8 cellular contexts compared by ENCODE assay signal in genomic region chr17:58112970-58113631, GRCh38. TPM values are rescaled to one million over a fixed set of nuclear protein-coding genes. Genes with fewer than 3 reads are reported as not detected.
DNase-seq lines count a peak whose midpoint lies in the region; ATAC-seq and TF ChIP-seq lines count a peak whose summit lies in the region.

No MANE protein-coding gene starts in this region.

- POLR2A ChIA-PET in T-cell (lab: Charles Lee): no interaction called here

- H3K27ac Mint-ChIP-seq in T-cell: no peak overlapping the region

- no peak for TF ChIP-seq POLR2A in adrenal gland (IDR thresholded peaks at IDR 0.05)

- no peak overlapping the region for H3K4me3 Mint-ChIP-seq in T-cell

- H3K4me1 ChIP-seq in adrenal gland (replicated peaks in 1 of 2): no peaks in the 10 kb centered on the region
- no peaks in the 10 kb centered on the region for H3K4me1 ChIP-seq in left ventricle myocardium inferior

- CTCF ChIA-PET in T-cell (lab: Charles Lee): interaction anchor here (0.5 to 1.0 kb wide), 5 partner anchors 114 to 1631 kb away, joined by 3 to 4 read pairs (median 3); no protein-coding TSS in a partner anchor

- H3K4me3 ChIP-seq in GM12865 (ENCODE audit: low read depth, low read length) (no peak overlapping the region), adrenal gland (no peak overlapping the region), left ventricle myocardium inferior (no peak overlapping the region)

- H3K36me3 Mint-ChIP-seq in T-cell: peaks cover 3% of the 10 kb centered on the region

- H3K27ac ChIP-seq in adrenal gland (no peak overlapping the region), left ventricle myocardium inferior (replicated peaks) (no peak overlapping the region)

- no peaks in the 10 kb centered on the region for H3K36me3 ChIP-seq in adrenal gland (replicated peaks in 1 of 2)
- no peaks in the 10 kb centered on the region for H3K36me3 ChIP-seq in left ventricle myocardium inferior

- DNase-seq in GM12865 (ENCODE audit: low read depth) (peak; percentile 78), NCI-H146 treated with DMSO at 0.1 percent for 48 hours (lab: John Stamatoyannopoulos, UW; ENCODE audit: unreplicated experiment) (peak; percentile 31), T-cell (peak; percentile 53 to 87 (median 78)), adrenal gland (peak; percentile 66 to 94 (median 84)), left ventricle myocardium inferior (peak; percentile 70), sciatic nerve (ENCODE audit: low spot score) (peak; percentile 89), mesenteric fat pad (ENCODE audit: low spot score) (no peak)

- no peaks in the 10 kb centered on the region for H3K9me3 ChIP-seq in adrenal gland (replicated peaks in 1 of 3)
- no peaks in the 10 kb centered on the region for H3K9me3 ChIP-seq in left ventricle myocardium inferior (replicated peaks)

- no peaks in the 10 kb centered on the region for H3K9me3 Mint-ChIP-seq in T-cell

- no peaks in the 10 kb centered on the region for H3K4me1 Mint-ChIP-seq in T-cell

- peak; percentile 88 to 94 (median 90) for ATAC-seq in T-cell (replicated peaks in 1 of 4)
- peak; percentile 81 for ATAC-seq in sciatic nerve
- no peak for ATAC-seq in GM18511 (IDR thresholded peaks at IDR 0.05; ENCODE audit: unreplicated experiment)

- peaks cover 0 to 8% of the 10 kb centered on the region in 2 donors for H3K27me3 Mint-ChIP-seq in T-cell

- H3K27me3 ChIP-seq in adrenal gland (no peaks in the 10 kb centered on the region), left ventricle myocardium inferior (ENCODE audit: low read depth) (peaks cover 30% of the 10 kb centered on the region)

- intact Hi-C loops in adrenal gland (cut with DNase I): loop anchor here (5.0 to 10.0 kb wide), 4 partner anchors 106 to 988 kb away; partner anchors contain the start of gene SRSF1 (in 2 of the 2)
- intact Hi-C loops in left ventricle myocardium inferior (cut with micrococcal nuclease): loop anchor here (10.0 kb wide), 2 partner anchors 108 to 258 kb away; partner anchors contain the start of genes MRPS23 and SRSF1
- intact Hi-C loops in sciatic nerve (cut with DNase I): loop anchor here (10.0 kb wide), 1 partner anchor 258 kb away; the partner anchor contains the start of gene MRPS23

- 32 to 35% (median 34%) methylated on average over 17 of the region's 17 CpGs for WGBS in adrenal gland, 4 donors

- peak; percentile 95 for TF ChIP-seq CTCF in GM12865 (IDR thresholded peaks at IDR 0.05; ENCODE audit: insufficient read depth, low read depth, low read length, missing control alignments)
- peak; percentile 92 to 98 (median 96) for TF ChIP-seq CTCF in adrenal gland (IDR thresholded peaks at IDR 0.05)
- TF ChIP-seq CTCF in left ventricle myocardium inferior (IDR thresholded peaks at IDR 0.05; ENCODE audit: borderline replicate concordance): peak; percentile 99

RNA-seq across cellular contexts. Expression of gene DYNLL2, which starts 29.9 kb away (rescaled TPM):
- total RNA-seq in T-cell (10 to 100 TPM; 30.4 to 42.1 (median 34.9) TPM), adrenal gland (100 to 1,000 TPM in 1 of 8 donors, 10 to 100 TPM in 7; 18.5 to 207 (median 37.3) TPM), left ventricle myocardium inferior (93.5 TPM), sciatic nerve (28.3 TPM), mesenteric fat pad (32.2 TPM)
- polyA plus RNA-seq in adrenal gland: 100 to 1,000 TPM in 1 of 3 donors, 10 to 100 TPM in 2; 19.8 to 194 (median 31.0) TPM

RNA-seq across cellular contexts. Expression of gene OR4D1, which starts 35.1 kb away (rescaled TPM):
- total RNA-seq in T-cell (1 to 10 TPM; 1.3 to 2.2 (median 1.8) TPM), adrenal gland (not detected), left ventricle myocardium inferior (not detected), sciatic nerve (not detected), mesenteric fat pad (not detected)
- under 1 TPM in 1 of 3 donors, not detected in 2; under 0.01 TPM for polyA plus RNA-seq in adrenal gland

RNA-seq across cellular contexts. Expression of gene OR4D2, which starts 53.7 kb away (rescaled TPM):
- total RNA-seq in T-cell: not detected
- total RNA-seq in adrenal gland: not detected
- not detected for polyA plus RNA-seq in adrenal gland
- not detected for total RNA-seq in left ventricle myocardium inferior
- not detected for total RNA-seq in sciatic nerve
- not detected for total RNA-seq in mesenteric fat pad
